ENCODE assay signal across 15 cellular contexts in genomic region chr17:10652984-10653680, GRCh38. TPM values are rescaled to one million over a fixed set of nuclear protein-coding genes. Genes with fewer than 3 reads are reported as not detected.
DNase-seq lines count a peak whose midpoint lies in the region; ATAC-seq, FAIRE-seq and TF ChIP-seq lines count a peak whose summit lies in the region.
"Had no signal": no experiment of that assay in that cellular context is flagged by ENCODE, and none has a peak within 500 bp of the region (broad histone marks: within the 10 kb centered on the region; RNA-seq: fewer than 3 reads in every experiment).

No MANE protein-coding gene starts in this region.

- H3K9me3 ChIP-seq in GM12878 (replicated peaks; ENCODE audit: control insufficient read depth, insufficient read depth, low read length) (no peaks in the 10 kb centered on the region), skeletal muscle satellite cell (replicated peaks; ENCODE audit: low read length) (no peaks in the 10 kb centered on the region)

- H3K27me3 ChIP-seq in GM12878 (replicated peaks in 1 of 2; ENCODE audit: control insufficient read depth in 2 of 2, insufficient read depth in 2 of 2, low read length in 1 of 2) (no peaks in the 10 kb centered on the region; a peak in 1 of 4 replicates), skeletal muscle satellite cell (ENCODE audit: control insufficient read depth, insufficient read depth, low read length) (no peaks in the 10 kb centered on the region)

- H3K9ac ChIP-seq in GM12878 (ENCODE audit: control insufficient read depth, insufficient read depth, low read length) (no peak overlapping the region), skeletal muscle satellite cell (ENCODE audit: low read depth, low read length) (no peak overlapping the region)

- FAIRE-seq in GM12878 (lab: Jason Lieb, UNC) = no peak
- FAIRE-seq: islet of Langerhans, TTC549 had no signal

- no peak for TF ChIP-seq CTCF in GM12878 (IDR thresholded peaks at IDR 0.05 in 2 of 3, conservative IDR thresholded peaks at IDR 0.05 in 1 of 3; ENCODE audit: control insufficient read depth in 2 of 3, extremely low read depth in 1 of 3, insufficient read depth in 1 of 3, low read depth in 3 of 3, low read length in 3 of 3)

- TF ChIP-seq POLR2A in GM12878 (IDR thresholded peaks at IDR 0.05; ENCODE audit: low read depth, low read length) = no peak

- peaks cover 9% of the 10 kb centered on the region for H3K4me1 Mint-ChIP-seq in activated CD8-positive, alpha-beta memory T cell treated with anti-CD3 and anti-CD28 coated beads, Interleukin-2, amount 10 ng/mL, durations not matched to agents 7 days and 5 days

- H3K4me2 ChIP-seq in GM12878 (ENCODE audit: control insufficient read depth, insufficient read depth) (no peak overlapping the region), skeletal muscle satellite cell (ENCODE audit: low read length) (peak overlapping the region; percentile 15)
- H3K4me2 ChIP-seq: smooth muscle cell had no signal

- intact Hi-C loops in GM12878 (cut with micrococcal nuclease; ENCODE audit: unreplicated experiment) = no loop called here

- no peaks in the 10 kb centered on the region for H3K36me3 Mint-ChIP-seq in activated CD8-positive, alpha-beta memory T cell treated with anti-CD3 and anti-CD28 coated beads, Interleukin-2, amount 10 ng/mL, durations not matched to agents 7 days and 5 days

- peak; percentile 36 for ATAC-seq in activated CD8-positive, alpha-beta memory T cell treated with anti-CD3 and anti-CD28 coated beads, Interleukin-2, amount 10 ng/mL, durations not matched to agents 7 days and 5 days
- ATAC-seq in HG03442 (IDR thresholded peaks at IDR 0.05; ENCODE audit: unreplicated experiment) = peak; percentile 71
- peak; percentile 56 for ATAC-seq in GM12878
- no peak for ATAC-seq in GM18907 (IDR thresholded peaks at IDR 0.05; ENCODE audit: unreplicated experiment)
- no peak for ATAC-seq in GM18517 (IDR thresholded peaks at IDR 0.05; ENCODE audit: unreplicated experiment)

- H3K27ac ChIP-seq in GM12878 (ENCODE audit: control insufficient read depth, insufficient read depth) = no peak overlapping the region

- SMC1A ChIA-PET in GM12878 (lab: Charles Lee; ENCODE audit: uncharacterized antibody, unreplicated experiment) = interaction anchor here (0.5 kb wide), 1 partner anchor 192 kb away, joined by 3 read pairs; no protein-coding TSS in a partner anchor

- no peak for TF ChIP-seq RAD21 in GM12878 (IDR thresholded peaks at IDR 0.05; ENCODE audit: insufficient read depth, low read depth, low read length)

- 27% methylated on average over 10 of the region's 11 CpGs for whole genome bisulfite sequencing in GM12878 (ENCODE audit: insufficient coverage, insufficient replicate concordance, low lambda C conversion rate, missing lambda C conversion rate)

- no peak for DNase-seq in activated CD8-positive, alpha-beta memory T cell treated with anti-CD3 and anti-CD28 coated beads, Interleukin-2, amount 10 ng/mL, durations not matched to agents 7 days and 5 days
- no peak for DNase-seq in activated CD8-positive, alpha-beta memory T cell treated with anti-CD3 and anti-CD28 coated beads for 24 hours
- DNase-seq in GM12878 (ENCODE audit: low read depth, low spot score) (no peak), kidney tubule cell (ENCODE audit: low spot score) (no peak)
- DNase-seq: ACHN, DMS 273 treated with DMSO at 0.1 percent for 48 hours, naive B cell, RPMI8226 had no signal

- peak overlapping the region; percentile 46 for H3K27ac Mint-ChIP-seq in activated CD8-positive, alpha-beta memory T cell treated with anti-CD3 and anti-CD28 coated beads, Interleukin-2, amount 10 ng/mL, durations not matched to agents 7 days and 5 days

- RAD21 ChIA-PET in GM12878 (lab: Charles Lee; ENCODE audit: unreplicated experiment) = no interaction called here

- in situ Hi-C loops in GM12878 (cut with MboI) = no loop called here

- H3K79me2 ChIP-seq in GM12878 (ENCODE audit: control insufficient read depth, insufficient read depth, low read length) = no peaks in the 10 kb centered on the region

- no peak overlapping the region for H3K4me3 ChIP-seq in GM12878
- H3K4me3 ChIP-seq in skeletal muscle satellite cell (ENCODE audit: low read length) = no peak overlapping the region
- H3K4me3 ChIP-seq: smooth muscle cell had no signal

- H3K36me3 ChIP-seq in GM12878 (ENCODE audit: control insufficient read depth in 2 of 2, insufficient read depth in 2 of 2, low read length in 1 of 2) (no peaks in the 10 kb centered on the region), skeletal muscle satellite cell (ENCODE audit: insufficient read depth, low read length) (no peaks in the 10 kb centered on the region)

- no TSS peak for BruUV-seq in GM12878 (replicated peaks; lab: Mats Ljungman, UMichigan)

- CTCF ChIA-PET in activated CD8-positive, alpha-beta memory T cell treated with anti-CD3 and anti-CD28 coated beads, Interleukin-2, amount 10 ng/mL, durations not matched to agents 7 days and 5 days (lab: Charles Lee) = interaction anchor here (0.7 to 0.9 kb wide), 3 partner anchors 35 to 581 kb away, joined by 3 to 5 read pairs (median 4); no protein-coding TSS in a partner anchor
- CTCF ChIA-PET in GM12878 (lab: Yijun Ruan, JAX) = interaction anchor here (1.9 kb wide), 1 partner anchor 30 kb away, joined by 5 read pairs; no protein-coding TSS in a partner anchor

- no peaks in the 10 kb centered on the region for H3K27me3 Mint-ChIP-seq in activated CD8-positive, alpha-beta memory T cell treated with anti-CD3 and anti-CD28 coated beads, Interleukin-2, amount 10 ng/mL, durations not matched to agents 7 days and 5 days

- POLR2A ChIA-PET in GM12878 (lab: Charles Lee) = no interaction called here

- H3K9me3 Mint-ChIP-seq in activated CD8-positive, alpha-beta memory T cell treated with anti-CD3 and anti-CD28 coated beads, Interleukin-2, amount 10 ng/mL, durations not matched to agents 7 days and 5 days (ENCODE audit: low read depth) = no peaks in the 10 kb centered on the region
- H3K9me3 Mint-ChIP-seq: naive B cell had no signal

- TF ChIP-seq EP300 in GM12878 (IDR thresholded peaks at IDR 0.05; ENCODE audit: borderline replicate concordance in 1 of 2, control insufficient read depth in 1 of 2, low read depth in 2 of 2, low read length in 2 of 2) = no peak

- no peak overlapping the region for H3K4me3 Mint-ChIP-seq in activated CD8-positive, alpha-beta memory T cell treated with anti-CD3 and anti-CD28 coated beads, Interleukin-2, amount 10 ng/mL, durations not matched to agents 7 days and 5 days

- H3K4me1 ChIP-seq in GM12878 (ENCODE audit: control insufficient read depth, insufficient read depth, low read length) (no peaks in the 10 kb centered on the region), skeletal muscle satellite cell (ENCODE audit: control insufficient read depth, insufficient read depth, low read length) (peaks cover 16% of the 10 kb centered on the region)

- H4K20me1 ChIP-seq in GM12878 (ENCODE audit: control insufficient read depth, insufficient read depth) = no peaks in the 10 kb centered on the region

- no peak overlapping the region for H2AFZ ChIP-seq in GM12878 (ENCODE audit: control insufficient read depth, low read depth, low read length)

RNA-seq across cellular contexts. Expression of gene MYH3, which starts 4.0 kb away (rescaled TPM):
- total RNA-seq in activated CD8-positive, alpha-beta memory T cell treated with anti-CD3 and anti-CD28 coated beads, Interleukin-2, amount 10 ng/mL, durations not matched to agents 7 days and 5 days = 1 to 10 TPM; 4.1 to 4.3 TPM
- total RNA-seq in GM12878 (2013; cell fraction: nucleolus; rRNA removed) = 5.4 and 8.7 TPM in 2 replicates
- 0.17 and 1.5 TPM in 2 replicates for total RNA-seq in GM12878 (2014; rRNA removed)
- total RNA-seq in GM12878 (2014; rRNA removed; fragmentation: Illumina TruSeq; extraction: Trizol) = 0.31 and 1.0 TPM in 2 replicates
- total RNA-seq in GM12878 (2021) = 1.1 and 1.4 TPM in 2 replicates
- 0.18 TPM for polyA plus RNA-seq in GM12878 (2011; ENCODE audit: low read depth)
- polyA plus RNA-seq in GM12878 (2011; rRNA removed) = 0.98 and 1.2 TPM in 2 replicates
- 0.36 and 0.40 TPM in 2 replicates for polyA plus RNA-seq in GM12878 (2011; cell fraction: cytosol; rRNA removed)
- polyA plus RNA-seq in GM12878 (2011; cell fraction: nucleus; rRNA removed) = 2.7 and 5.3 TPM in 2 replicates
- polyA plus RNA-seq in GM12878 (2012) = 0.36 and 0.84 TPM in 2 replicates
- polyA plus RNA-seq in GM12878 (2014; fragmentation: Illumina TruSeq; extraction: Trizol) = 0.82 and 1.3 TPM in 2 replicates
- polyA plus RNA-seq in GM12878 (2014; fragmentation: Nextera tagmentation; extraction: Ambion mirVana) = under 1 TPM; 0.14 to 0.69 TPM
- polyA plus RNA-seq in GM12878 (2014; rRNA removed) = 0.36 and 0.53 TPM in 2 replicates
- under 1 TPM; 0.72 to 0.96 TPM for polyA plus RNA-seq in GM12878 (2016; fragmentation: Nextera tagmentation; extraction: Ambion mirVana)
- polyA minus RNA-seq in GM12878 (2011; rRNA and poly(A)+ RNA removed) = 0.41 and 1.6 TPM in 2 replicates
- not detected in 2 replicates for polyA minus RNA-seq in GM12878 (2011; cell fraction: cytosol; rRNA and poly(A)+ RNA removed)
- polyA minus RNA-seq in GM12878 (2011; cell fraction: nucleus; rRNA and poly(A)+ RNA removed) = 0.48 and 3.5 TPM in 2 replicates
- 0.51 and 111 TPM in 2 replicates for total RNA-seq in skeletal muscle satellite cell (2012; rRNA removed)

RNA-seq across cellular contexts. Expression of gene SCO1, which starts 44.2 kb away (rescaled TPM):
- 10 to 100 TPM; 25.6 to 30.4 TPM for total RNA-seq in activated CD8-positive, alpha-beta memory T cell treated with anti-CD3 and anti-CD28 coated beads, Interleukin-2, amount 10 ng/mL, durations not matched to agents 7 days and 5 days
- 40.1 and 45.8 TPM in 2 replicates for total RNA-seq in GM12878 (2013; cell fraction: nucleolus; rRNA removed)
- total RNA-seq in GM12878 (2014; rRNA removed) (71.4 and 73.0 TPM in 2 replicates), GM12878 (2014; rRNA removed; fragmentation: Illumina TruSeq; extraction: Trizol) (25.3 and 29.4 TPM in 2 replicates), GM12878 (2021) (43.1 and 43.5 TPM in 2 replicates)
- 8.5 TPM for polyA plus RNA-seq in GM12878 (2011; ENCODE audit: low read depth)
- polyA plus RNA-seq in GM12878 (2011; rRNA removed) (32.6 and 42.4 TPM in 2 replicates), GM12878 (2014; fragmentation: Illumina TruSeq; extraction: Trizol) (25.3 and 25.4 TPM in 2 replicates), GM12878 (2014; fragmentation: Nextera tagmentation; extraction: Ambion mirVana) (10 to 100 TPM in 1 of 2 experiments, 1 to 10 TPM in 1; 8.2 to 24.8 TPM), GM12878 (2014; rRNA removed) (41.7 and 50.9 TPM in 2 replicates), GM12878 (2016; fragmentation: Nextera tagmentation; extraction: Ambion mirVana) (10 to 100 TPM; 64.7 to 68.1 TPM)
- 17.9 and 22.0 TPM in 2 replicates for polyA plus RNA-seq in GM12878 (2011; cell fraction: cytosol; rRNA removed)
- polyA plus RNA-seq in GM12878 (2011; cell fraction: nucleus; rRNA removed) = 15.3 and 21.4 TPM in 2 replicates
- polyA plus RNA-seq in GM12878 (2012) = 15.6 and 19.1 TPM in 2 replicates
- polyA minus RNA-seq in GM12878 (2011; rRNA and poly(A)+ RNA removed) = 13.2 and 15.9 TPM in 2 replicates
- 6.4 and 8.6 TPM in 2 replicates for polyA minus RNA-seq in GM12878 (2011; cell fraction: cytosol; rRNA and poly(A)+ RNA removed)
- 36.0 and 63.3 TPM in 2 replicates for polyA minus RNA-seq in GM12878 (2011; cell fraction: nucleus; rRNA and poly(A)+ RNA removed)
- 28.1 and 29.9 TPM in 2 replicates for total RNA-seq in skeletal muscle satellite cell (2012; rRNA removed)

RNA-seq across cellular contexts. Expression of gene ADPRM, which starts 44.3 kb away (rescaled TPM):
- total RNA-seq in activated CD8-positive, alpha-beta memory T cell treated with anti-CD3 and anti-CD28 coated beads, Interleukin-2, amount 10 ng/mL, durations not matched to agents 7 days and 5 days = 10 to 100 TPM in 1 of 2 experiments, 1 to 10 TPM in 1; 9.9 to 10.6 TPM
- total RNA-seq in GM12878 (2013; cell fraction: nucleolus; rRNA removed) = 28.4 and 29.8 TPM in 2 replicates
- total RNA-seq in GM12878 (2014; rRNA removed) (8.7 TPM in 2 replicates), GM12878 (2014; rRNA removed; fragmentation: Illumina TruSeq; extraction: Trizol) (11.0 and 11.7 TPM in 2 replicates), GM12878 (2021) (7.1 TPM in 2 replicates)
- 12.0 TPM for polyA plus RNA-seq in GM12878 (2011; ENCODE audit: low read depth)
- polyA plus RNA-seq in GM12878 (2011; rRNA removed) (13.8 and 18.4 TPM in 2 replicates), GM12878 (2014; fragmentation: Illumina TruSeq; extraction: Trizol) (8.8 and 11.4 TPM in 2 replicates), GM12878 (2014; fragmentation: Nextera tagmentation; extraction: Ambion mirVana) (10 to 100 TPM; 14.2 to 18.4 TPM), GM12878 (2014; rRNA removed) (5.4 and 7.5 TPM in 2 replicates), GM12878 (2016; fragmentation: Nextera tagmentation; extraction: Ambion mirVana) (1 to 10 TPM; 8.0 to 8.3 TPM)
- polyA plus RNA-seq in GM12878 (2011; cell fraction: cytosol; rRNA removed) = 6.4 and 8.4 TPM in 2 replicates
- polyA plus RNA-seq in GM12878 (2011; cell fraction: nucleus; rRNA removed) = 5.9 and 6.6 TPM in 2 replicates
- polyA plus RNA-seq in GM12878 (2012) = 11.3 and 12.9 TPM in 2 replicates
- polyA minus RNA-seq in GM12878 (2011; rRNA and poly(A)+ RNA removed) = 9.5 and 12.7 TPM in 2 replicates
- 1.3 and 2.1 TPM in 2 replicates for polyA minus RNA-seq in GM12878 (2011; cell fraction: cytosol; rRNA and poly(A)+ RNA removed)
- 8.3 and 12.1 TPM in 2 replicates for polyA minus RNA-seq in GM12878 (2011; cell fraction: nucleus; rRNA and poly(A)+ RNA removed)
- 7.4 and 10.9 TPM in 2 replicates for total RNA-seq in skeletal muscle satellite cell (2012; rRNA removed)

Comparison
In these comparisons a context has a peak if more than half of its experiments do, and no peak if none do; other contexts are left out.
1. ATAC-seq: peak in activated CD8-positive, alpha-beta memory T cell treated with anti-CD3 and anti-CD28 coated beads, Interleukin-2, amount 10 ng/mL, durations not matched to agents 7 days and 5 days (single experiment), HG03442 (single experiment) and GM12878 (single experiment); none in GM18907 (single experiment) and GM18517 (single experiment).